ENCODE assay signal across 18 cellular contexts in the genomic region with DNA sequence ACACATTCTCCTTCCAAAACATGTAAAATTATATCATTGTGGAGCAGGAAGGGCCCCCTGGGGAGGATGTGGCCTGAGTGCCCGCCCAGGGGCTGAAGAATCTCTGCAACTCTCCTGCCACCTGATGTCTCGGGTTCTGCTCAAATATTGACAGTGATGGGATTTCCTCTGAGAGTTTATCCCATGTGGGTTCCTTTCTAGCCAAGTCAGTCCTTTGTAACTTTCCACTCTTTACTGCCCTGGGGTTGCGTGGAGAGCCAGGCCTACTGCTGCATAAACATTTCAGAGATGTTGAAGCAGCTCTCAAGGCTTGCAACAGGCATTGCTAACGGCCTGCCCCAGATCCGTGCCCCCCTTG. TPM values are rescaled to one million over a fixed set of nuclear protein-coding genes. Genes with fewer than 3 reads are reported as not detected.
DNase-seq lines count a peak whose midpoint lies in the region; ATAC-seq, FAIRE-seq and TF ChIP-seq lines count a peak whose summit lies in the region.
"Had no signal": no experiment of that assay in that cellular context is flagged by ENCODE, and none has a peak within 500 bp of the region (broad histone marks: within the 10 kb centered on the region; RNA-seq: fewer than 3 reads in every experiment).

No MANE protein-coding gene starts in this region.

- no peak for DNase-seq in A549 (ENCODE audit: low read depth in 1 of 2, low spot score in 1 of 2)
- no peak for DNase-seq in Panc1 (ENCODE audit: low read depth, low spot score)
- no peak for DNase-seq in heart right ventricle
- DNase-seq in omental fat pad (ENCODE audit: low spot score), result no peak
- DNase-seq in activated T-cell treated with anti-CD3 and anti-CD28 coated beads for 4 hours, result no peak
- DNase-seq: activated CD4-positive, alpha-beta T cell treated with anti-CD3 and anti-CD28 coated beads, Interleukin-2, amount 50 U/mL, for 48 hours; central memory CD4-positive, alpha-beta T cell; DMS153; RPMI8226 had no signal

- H3K4me1 ChIP-seq in A549 (peaks cover 32% of the 10 kb centered on the region), Panc1 (ENCODE audit: control insufficient read depth, insufficient read depth, low read length) (peaks cover 39% of the 10 kb centered on the region), heart right ventricle (peaks cover 10 to 47% (median 29%) of the 10 kb centered on the region in 9 donors)

- H3K27ac ChIP-seq in A549 (peak overlapping the region in 1 of 2 experiments; percentile 62; a peak in 3 of 6 replicates), Panc1 (ENCODE audit: low read length) (peak overlapping the region; percentile 69), heart right ventricle (peak overlapping the region in 8 of 10 donors; percentile 14 to 80 (median 70))

- no peak for ATAC-seq in A549
- ATAC-seq in Panc1, result peak; percentile 51
- peak in 5 of 8 donors; percentile 6 to 40 (median 13) for ATAC-seq in heart right ventricle
- peak; percentile 34 for ATAC-seq in omental fat pad (ENCODE audit: low FRiP score)
- no peak for ATAC-seq in HG03139 (IDR thresholded peaks at IDR 0.05; ENCODE audit: unreplicated experiment)
- ATAC-seq in GM18861 (IDR thresholded peaks at IDR 0.05; ENCODE audit: unreplicated experiment), result no peak
- ATAC-seq in GM19035 (IDR thresholded peaks at IDR 0.05; ENCODE audit: unreplicated experiment), result no peak

- peak overlapping the region; percentile 20 for H3K4me2 ChIP-seq in A549

- TF ChIP-seq EP300 in A549 (IDR thresholded peaks at IDR 0.05), result no peak

- TF ChIP-seq POLR2A in A549 (IDR thresholded peaks at IDR 0.05; ENCODE audit: low read length), result no peak

- no TSS peak for BruUV-seq in Panc1 (replicated peaks; lab: Mats Ljungman, UMichigan)

- POLR2A ChIA-PET in A549 (lab: Yijun Ruan, JAX), result no interaction called here
- POLR2A ChIA-PET in Panc1 (lab: Charles Lee), result no interaction called here

- intact Hi-C loops in Panc1 (cut with micrococcal nuclease; ENCODE audit: unreplicated experiment), result loop anchor here (10.0 kb wide), 1 partner anchor 150 kb away; no protein-coding TSS in a partner anchor
- intact Hi-C loops in heart right ventricle (cut with DNase I), result loop anchor here in 2 of 10 donors (5.0 to 10.0 kb wide), 2 partner anchors 70 to 78 kb away; no protein-coding TSS in a partner anchor

- in situ Hi-C loops in Panc1 (cut with HindIII; ENCODE audit: low pct_unique_long_range_greater_than_20kb, low sequenced_read_pairs), result no loop called here

- no peaks in the 10 kb centered on the region for H3K9me3 ChIP-seq in A549
- H3K9me3 ChIP-seq in Panc1 (ENCODE audit: control insufficient read depth, insufficient read depth, low read depth, low read length), result no peaks in the 10 kb centered on the region
- no peaks in the 10 kb centered on the region for H3K9me3 ChIP-seq in heart right ventricle

- no peak for TF ChIP-seq RAD21 in A549 (conservative IDR thresholded peaks at IDR 0.05 in 1 of 2, IDR thresholded peaks at IDR 0.05 in 1 of 2)

- CTCF ChIA-PET in A549 (lab: Yijun Ruan, JAX), result no interaction called here
- CTCF ChIA-PET in Panc1 (lab: Charles Lee), result no interaction called here

- FAIRE-seq in A549 (lab: Jason Lieb, UNC), result no peak
- FAIRE-seq: small intestine, urothelium cell line had no signal

- H3K27me3 ChIP-seq in Panc1 (ENCODE audit: control insufficient read depth, insufficient read depth, low read length) (no peaks in the 10 kb centered on the region), heart right ventricle (no peaks in the 10 kb centered on the region)

- 66% methylated on average over 5 of the region's 5 CpGs for WGBS in A549 (ENCODE audit: missing lambda C conversion rate)
- 52 to 57% methylated on average over 5 of the region's 5 CpGs for WGBS in heart right ventricle, 2 donors

- TF ChIP-seq CTCF in A549 (IDR thresholded peaks at IDR 0.05) (no peak), Panc1 (IDR thresholded peaks at IDR 0.05) (no peak), heart right ventricle (IDR thresholded peaks at IDR 0.05) (no peak), omental fat pad (IDR thresholded peaks at IDR 0.05) (no peak)

- no peaks in the 10 kb centered on the region; the same call in 1 of the 2 replicates for H3K36me3 ChIP-seq in Panc1 (ENCODE audit: control insufficient read depth, insufficient read depth, low read length)
- no peaks in the 10 kb centered on the region for H3K36me3 ChIP-seq in heart right ventricle

- no peak overlapping the region for H3K4me3 ChIP-seq in A549
- H3K4me3 ChIP-seq in Panc1 (ENCODE audit: low read depth in 2 of 2, low read length in 2 of 2), result no peak overlapping the region
- H3K4me3 ChIP-seq in heart right ventricle, result no peak overlapping the region

TF ChIP-seq in A549, 52 proteins besides CTCF, POLR2A, EP300 and RAD21:
- no peak for TF ChIP-seq NPAS2 (CRISPR knock-in tag; IDR thresholded peaks at IDR 0.05; ENCODE audit: borderline replicate concordance)
- no peak for TF ChIP-seq NFE2L2 (conservative IDR thresholded peaks at IDR 0.05; ENCODE audit: low read length)

RNA-seq across cellular contexts. Expression of gene RAB17, which starts 4.0 kb away (rescaled TPM):
- polyA plus RNA-seq in A549 (2011; rRNA removed), result 0.44 and 0.78 TPM in 2 replicates
- polyA plus RNA-seq in A549 (2012; cell fraction: cytosol; rRNA removed), result 0.09 TPM in 2 replicates
- polyA plus RNA-seq in A549 (2012; cell fraction: nucleus; rRNA removed), result 0.23 and 0.37 TPM in 2 replicates
- 0.42 to 2.3 TPM (median 2.2 TPM) in 3 replicates for polyA plus RNA-seq in A549 (2017; fragmentation: RNase III; extraction: RNeasy Plus Mini Kit Qiagen cat#74134 plus additional on column Dnase treatment)
- 0.33 TPM in 1 of 2 replicates, not detected in the other for polyA minus RNA-seq in A549 (2011; rRNA and poly(A)+ RNA removed)
- total RNA-seq in Panc1 (2021; ENCODE audit: unreplicated experiment), result 23.6 TPM
- polyA plus RNA-seq in Panc1 (2012; ENCODE audit: insufficient read length), result 8.5 TPM
- total RNA-seq in heart right ventricle, result 1 to 10 TPM; 1.9 to 6.9 (median 4.6) TPM
- 1 to 10 TPM; 4.8 to 7.6 TPM for polyA plus RNA-seq in heart right ventricle
- total RNA-seq in omental fat pad, result 1 to 10 TPM in 2 of 4 donors, under 1 TPM in 1, not detected in 1; 0.84 to 8.6 (median 3.5) TPM

RNA-seq across cellular contexts. Expression of gene PRLH, which starts 28.1 kb away (rescaled TPM):
- polyA plus RNA-seq in A549 (2011; rRNA removed) (not detected in 2 replicates), A549 (2017; fragmentation: RNase III; extraction: RNeasy Plus Mini Kit Qiagen cat#74134 plus additional on column Dnase treatment) (not detected in 3 replicates), heart right ventricle (not detected)
- polyA plus RNA-seq in A549 (2012; cell fraction: cytosol; rRNA removed), result not detected in 2 replicates
- polyA plus RNA-seq in A549 (2012; cell fraction: nucleus; rRNA removed), result not detected in 2 replicates
- polyA minus RNA-seq in A549 (2011; rRNA and poly(A)+ RNA removed), result not detected in 2 replicates
- total RNA-seq in Panc1 (2021; ENCODE audit: unreplicated experiment) (not detected), heart right ventricle (not detected), omental fat pad (not detected)
- polyA plus RNA-seq in Panc1 (2012; ENCODE audit: insufficient read length), result not detected
- total RNA-seq: fibroblast of lung, MCF 10A, myocyte, NCI-H460 had no signal
- polyA plus RNA-seq: fibroblast of lung, small intestine had no signal

RNA-seq across cellular contexts. Expression of gene LRRFIP1, which starts 32.9 kb away (rescaled TPM):
- polyA plus RNA-seq in A549 (2011; rRNA removed), result 78.3 and 93.0 TPM in 2 replicates
- polyA plus RNA-seq in A549 (2012; cell fraction: cytosol; rRNA removed), result 31.6 and 34.0 TPM in 2 replicates
- polyA plus RNA-seq in A549 (2012; cell fraction: nucleus; rRNA removed), result 22.1 and 32.2 TPM in 2 replicates
- 69.1 to 75.6 TPM (median 74.7 TPM) in 3 replicates for polyA plus RNA-seq in A549 (2017; fragmentation: RNase III; extraction: RNeasy Plus Mini Kit Qiagen cat#74134 plus additional on column Dnase treatment)
- 41.9 and 43.6 TPM in 2 replicates for polyA minus RNA-seq in A549 (2011; rRNA and poly(A)+ RNA removed)
- 121 TPM for total RNA-seq in Panc1 (2021; ENCODE audit: unreplicated experiment)
- 61.9 TPM for polyA plus RNA-seq in Panc1 (2012; ENCODE audit: insufficient read length)
- 100 to 1,000 TPM in 9 of 10 donors, 10 to 100 TPM in 1; 91.5 to 132 (median 112) TPM for total RNA-seq in heart right ventricle
- polyA plus RNA-seq in heart right ventricle, result 100 to 1,000 TPM; 103 to 111 TPM
- total RNA-seq in omental fat pad, result 100 to 1,000 TPM in 3 of 4 donors, 10 to 100 TPM in 1; 90.0 to 257 (median 113) TPM

Comparison
In these comparisons a context has a peak if more than half of its experiments do, and no peak if none do; other contexts are left out.
1. ATAC-seq: peak in Panc1 (single experiment), heart right ventricle (5 of 8) and omental fat pad (single experiment); none in A549 (0 of 2), HG03139 (single experiment), GM18861 (single experiment) and GM19035 (single experiment).